In the genomic region with DNA sequence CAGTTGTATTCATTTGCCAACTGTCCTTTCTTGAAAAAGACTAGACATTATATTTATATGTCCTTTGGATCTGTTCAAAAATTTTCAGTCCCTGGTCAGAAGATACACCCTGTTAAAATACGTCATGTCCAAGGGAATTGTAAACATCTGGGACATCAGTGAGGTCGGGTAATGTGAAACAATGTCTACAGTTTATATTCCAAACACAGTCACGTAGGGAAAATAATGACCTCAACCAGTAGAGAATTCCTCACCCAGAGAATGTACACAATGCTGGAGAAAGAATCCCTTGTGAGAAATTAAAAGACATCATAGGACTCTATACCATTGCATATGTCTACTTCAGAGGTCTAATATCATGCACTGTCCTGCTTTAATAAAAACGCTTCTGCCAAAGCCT, we compare ENCODE assay signal across 27 cellular contexts.
"Had no signal": no experiment of that assay in that cellular context is flagged by ENCODE, and none has a peak within 500 bp of the region (broad histone marks: within the 10 kb centered on the region; RNA-seq: fewer than 3 reads in every experiment).

No MANE protein-coding gene starts in this region.

- DNase-seq: activated CD4-positive, alpha-beta T cell treated with anti-CD3 and anti-CD28 coated beads for 4 hours; activated CD8-positive, alpha-beta memory T cell treated with anti-CD3 and anti-CD28 coated beads, Interleukin-2, amount 50 U/mL, for 4 hours; activated CD8-positive, alpha-beta T cell treated with anti-CD3 and anti-CD28 coated beads for 36 hours; activated effector memory CD4-positive, alpha-beta T cell treated with Interleukin-2 at 50 U/mL for 16 hours; activated naive CD4-positive, alpha-beta T cell; aorta; body of pancreas; MG63; MV-4-11; NCI-H1092 treated with DMSO at 0.1 percent for 48 hours; NCI-H1417 treated with DMSO at 0.1 percent for 48 hours; NCI-H1694; NCI-H2029; NCI-H345; NCI-H510A treated with DMSO at 0.1 percent for 48 hours; NCI-H69; NK-92 treated with Interleukin-12 subunit alpha and Interleukin-12 subunit beta, amount 100 ng/mL, for 24 hours; OCI-M1; Peyer's patch; Right ventricle myocardium superior; SJCRH30; SW 1271 had no signal

- H3K4me1 ChIP-seq: Peyer's patch, SJCRH30 had no signal

- H3K27ac ChIP-seq: body of pancreas, cardiac muscle cell, Peyer's patch, RWPE1, SJCRH30 had no signal

- FAIRE-seq: colon had no signal

- H3K9me3 ChIP-seq: body of pancreas, MG63, Peyer's patch, SJCRH30 had no signal

- H3K36me3 ChIP-seq: cardiac muscle cell, MG63, Peyer's patch, SJCRH30 had no signal

- ATAC-seq: activated CD4-positive, CD25-positive, alpha-beta regulatory T cell treated with anti-CD3 and anti-CD28 coated beads, Interleukin-2, amount 50 U/mL, for 24 hours; activated CD8-positive, alpha-beta T cell treated with anti-CD3 and anti-CD28 coated beads for 36 hours; body of pancreas; SK-N-SH treated with all-trans-retinoic acid at 6 μM for 48 hours had no signal

- H3K27me3 ChIP-seq: body of pancreas, cardiac muscle cell, MG63, Peyer's patch had no signal

- H3K4me3 ChIP-seq: body of pancreas, cardiac muscle cell, MG63, Peyer's patch, SJCRH30 had no signal
